Comparison of ENCODE assay signal across 6 cellular contexts in genomic region chr2:34153484-34153883, GRCh38.
"Had no signal": no experiment of that assay in that cellular context is flagged by ENCODE, and none has a peak within 500 bp of the region (broad histone marks: within the 10 kb centered on the region; RNA-seq: fewer than 3 reads in every experiment).

No MANE protein-coding gene starts in this region.

- ATAC-seq: HepG2, K562 had no signal

- DNase-seq: IMR-90, KBM-7, KG1 had no signal

- H3K4me3 ChIP-seq: K562 had no signal

- H3K27ac ChIP-seq: HL-60 had no signal
